In the genomic region with DNA sequence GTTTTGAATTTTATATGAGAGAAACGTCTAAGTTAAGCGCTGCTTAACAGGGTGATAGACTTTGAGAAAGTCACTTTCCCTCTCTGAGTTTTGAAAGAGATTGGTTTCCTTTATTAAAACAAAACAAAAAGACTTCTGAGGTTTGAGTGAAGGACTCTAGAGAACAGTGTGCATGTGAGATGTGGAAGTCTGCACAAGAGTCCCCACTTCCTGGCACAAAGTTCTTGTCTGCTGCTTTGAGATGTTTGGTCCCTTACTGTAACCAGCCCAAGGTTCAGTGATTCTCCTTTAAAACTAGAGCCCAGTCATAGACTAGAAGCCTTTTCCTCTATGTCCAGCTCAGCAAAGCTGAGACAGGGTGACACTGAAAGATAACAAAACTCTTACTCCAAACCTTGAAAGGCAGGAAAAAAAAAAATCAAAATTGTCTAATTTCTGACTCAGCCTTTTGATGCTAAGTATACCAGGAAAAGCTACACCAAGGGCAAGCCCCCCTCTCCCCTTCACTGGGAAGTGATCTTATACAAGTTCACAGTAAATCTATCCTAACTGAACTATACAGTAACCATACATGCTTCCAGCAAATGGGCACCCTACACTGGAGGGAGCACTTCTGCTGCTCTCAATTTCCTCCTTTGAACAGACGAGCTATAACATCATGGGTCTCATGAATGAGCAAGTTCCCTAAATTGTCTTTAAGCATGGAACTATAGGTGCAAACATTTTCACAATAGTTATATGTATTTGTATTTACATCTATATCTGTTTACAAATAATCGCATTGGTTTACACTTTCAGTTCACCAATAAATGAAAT, we compare ENCODE assay signal across 17 cellular contexts.
DNase-seq lines count a peak whose midpoint lies in the region; ATAC-seq lines count a peak whose summit lies in the region.
"Had no signal": no experiment of that assay in that cellular context is flagged by ENCODE, and none has a peak within 500 bp of the region (broad histone marks: within the 10 kb centered on the region; RNA-seq: fewer than 3 reads in every experiment).

No MANE protein-coding gene starts in this region.

- no peaks in the 10 kb centered on the region for H3K27me3 Mint-ChIP-seq in dendritic cell treated with granulocyte-macrophage colony-stimulating factor and Interleukin-4, amounts not matched to agents 40 ng/mL and 50 ng/mL, for 4 days

- in situ Hi-C loops in ACHN (cut with HindIII; ENCODE audit: low pct_ligation_motif_present, low pct_unique_long_range_greater_than_20kb, low sequenced_read_pairs) = no loop called here

- ATAC-seq in GM18498 (IDR thresholded peaks at IDR 0.05; ENCODE audit: unreplicated experiment) (peak; percentile 76), HG03280 (IDR thresholded peaks at IDR 0.05; ENCODE audit: unreplicated experiment) (peak; percentile 42), GM21515 (IDR thresholded peaks at IDR 0.05; ENCODE audit: unreplicated experiment) (no peak)

- intact Hi-C loops in dendritic cell treated with granulocyte-macrophage colony-stimulating factor and Interleukin-4, amounts not matched to agents 40 ng/mL and 50 ng/mL, for 4 days (cut with micrococcal nuclease) = loop anchor here (2.0 to 5.0 kb wide), 2 partner anchors 19 to 56 kb away; no protein-coding TSS in a partner anchor

- no peak overlapping the region for H3K4me3 Mint-ChIP-seq in dendritic cell treated with granulocyte-macrophage colony-stimulating factor and Interleukin-4, amounts not matched to agents 40 ng/mL and 50 ng/mL, for 4 days
- H3K4me3 Mint-ChIP-seq: activated naive CD4-positive, alpha-beta T cell treated with anti-CD3 and anti-CD28 coated beads for 36 hours had no signal

- H3K27ac Mint-ChIP-seq in dendritic cell treated with granulocyte-macrophage colony-stimulating factor and Interleukin-4, amounts not matched to agents 40 ng/mL and 50 ng/mL, for 4 days = peak overlapping the region; percentile 71
- H3K27ac Mint-ChIP-seq: activated naive CD4-positive, alpha-beta T cell treated with anti-CD3 and anti-CD28 coated beads for 36 hours had no signal

- H3K4me1 Mint-ChIP-seq in dendritic cell treated with granulocyte-macrophage colony-stimulating factor and Interleukin-4, amounts not matched to agents 40 ng/mL and 50 ng/mL, for 4 days (ENCODE audit: low read depth) = peaks cover 69% of the 10 kb centered on the region

- H3K9me3 Mint-ChIP-seq in dendritic cell treated with granulocyte-macrophage colony-stimulating factor and Interleukin-4, amounts not matched to agents 40 ng/mL and 50 ng/mL, for 4 days = no peaks in the 10 kb centered on the region
- H3K9me3 Mint-ChIP-seq: activated naive CD4-positive, alpha-beta T cell treated with anti-CD3 and anti-CD28 coated beads for 36 hours had no signal

- H3K36me3 Mint-ChIP-seq in dendritic cell treated with granulocyte-macrophage colony-stimulating factor and Interleukin-4, amounts not matched to agents 40 ng/mL and 50 ng/mL, for 4 days (ENCODE audit: low read depth) = no peaks in the 10 kb centered on the region

- DNase-seq in Ammon's horn (ENCODE audit: low spot score) (peak; percentile 29), caudate nucleus (lab: John Stamatoyannopoulos, UW) (no peak), DMS 273 treated with DMSO at 0.1 percent for 48 hours (lab: John Stamatoyannopoulos, UW) (no peak), ACHN (no peak)
- DNase-seq: activated naive CD4-positive, alpha-beta T cell treated with anti-CD3 and anti-CD28 coated beads for 36 hours; BE2C; DMS79; foreskin melanocyte; NCI-H2107; NCI-H774; ovary; SHP77 treated with DMSO at 0.1 percent for 48 hours had no signal

- H3K27ac ChIP-seq in caudate nucleus (ENCODE audit: low read depth, low read length) = no peak overlapping the region
- H3K27ac ChIP-seq: ovary, tibial nerve had no signal
